13 cellular contexts compared by ENCODE assay signal in genomic region chr9:137460363-137461315, GRCh38. TPM values are rescaled to one million over a fixed set of nuclear protein-coding genes. Genes with fewer than 3 reads are reported as not detected.
DNase-seq lines count a peak whose midpoint lies in the region; ATAC-seq and TF ChIP-seq lines count a peak whose summit lies in the region.
"Had no signal": no experiment of that assay in that cellular context is flagged by ENCODE, and none has a peak within 500 bp of the region (broad histone marks: within the 10 kb centered on the region; RNA-seq: fewer than 3 reads in every experiment).

No MANE protein-coding gene starts in this region.

- peaks cover 14% of the 10 kb centered on the region for H3K4me1 ChIP-seq in mucosa of descending colon (ENCODE audit: low read depth)
- no peaks in the 10 kb centered on the region for H3K4me1 ChIP-seq in aorta (ENCODE audit: control insufficient read depth in 1 of 2, insufficient read depth in 2 of 2, low read length in 2 of 2)

- no peaks in the 10 kb centered on the region for H3K27me3 Mint-ChIP-seq in activated T-helper 17 cell treated with anti-CD3 and anti-CD28 coated beads, Interleukin-2, amount 50 U/mL, for 72 hours

- H3K36me3 Mint-ChIP-seq in activated T-helper 17 cell treated with anti-CD3 and anti-CD28 coated beads, Interleukin-2, amount 50 U/mL, for 72 hours (ENCODE audit: low read depth) = peaks cover 13% of the 10 kb centered on the region

- H3K27me3 ChIP-seq in aorta (ENCODE audit: control insufficient read depth in 1 of 2, insufficient read depth in 2 of 2, low read length in 1 of 2) = no peaks in the 10 kb centered on the region

- H3K9me3 ChIP-seq in mucosa of descending colon (no peaks in the 10 kb centered on the region), aorta (ENCODE audit: control insufficient read depth, low read length) (no peaks in the 10 kb centered on the region)

- no peak overlapping the region for H3K27ac Mint-ChIP-seq in activated T-helper 17 cell treated with anti-CD3 and anti-CD28 coated beads, Interleukin-2, amount 50 U/mL, for 72 hours

- 93 to 94% methylated on average over 31 of the region's 31 CpGs for WGBS in aorta, 2 donors

- H3K36me3 ChIP-seq in mucosa of descending colon (ENCODE audit: low read depth) (no peaks in the 10 kb centered on the region), aorta (ENCODE audit: control insufficient read depth in 1 of 2, insufficient read depth in 2 of 2, low read length in 1 of 2) (peaks cover 0 to under 1% of the 10 kb centered on the region in 2 donors)

- intact Hi-C loops in Right ventricle myocardium superior (cut with DNase I) (no loop called here), left ventricle myocardium superior (cut with micrococcal nuclease) (no loop called here), mucosa of descending colon (cut with DNase I, micrococcal nuclease) (no loop called here), aorta (cut with DNase I) (no loop called here)

- no peak for TF ChIP-seq CTCF in mucosa of descending colon (IDR thresholded peaks at IDR 0.05)

- no peak overlapping the region for H3K4me3 ChIP-seq in mucosa of descending colon
- no peak overlapping the region for H3K4me3 ChIP-seq in aorta (ENCODE audit: low read length in 2 of 2)

- H3K9me3 Mint-ChIP-seq in activated T-helper 17 cell treated with anti-CD3 and anti-CD28 coated beads, Interleukin-2, amount 50 U/mL, for 72 hours = no peaks in the 10 kb centered on the region
- H3K9me3 Mint-ChIP-seq: activated T-helper 2 cell treated with anti-CD3 and anti-CD28 coated beads, Interferon-gamma antibody, Interleukin-2, Interleukin-4, amounts not matched to agents 10 μg/mL and 5 μg/mL and 100 μg/mL, durations not matched to agents 14 hours and 24 hours and 36 hours had no signal

- H3K4me3 Mint-ChIP-seq in activated T-helper 17 cell treated with anti-CD3 and anti-CD28 coated beads, Interleukin-2, amount 50 U/mL, for 72 hours = peak overlapping the region; percentile 60

- ATAC-seq in Right ventricle myocardium superior (ENCODE audit: poor library complexity) = no peak
- no peak for ATAC-seq in left ventricle myocardium superior
- ATAC-seq in activated T-helper 17 cell treated with anti-CD3 and anti-CD28 coated beads, Interleukin-2, amount 50 U/mL, for 72 hours (replicated peaks) = no peak
- ATAC-seq in mucosa of descending colon = no peak
- ATAC-seq in aorta (ENCODE audit: low FRiP score) = no peak
- ATAC-seq in GM21529 (IDR thresholded peaks at IDR 0.05; ENCODE audit: unreplicated experiment) = no peak

- no peaks in the 10 kb centered on the region for H3K4me1 Mint-ChIP-seq in activated T-helper 17 cell treated with anti-CD3 and anti-CD28 coated beads, Interleukin-2, amount 50 U/mL, for 72 hours

- H3K27ac ChIP-seq in aorta (ENCODE audit: low read depth in 1 of 2, low read length in 2 of 2) = no peak overlapping the region

- peak; percentile 38 for DNase-seq in Right ventricle myocardium superior
- no peak for DNase-seq in left ventricle myocardium superior
- DNase-seq in mucosa of descending colon = peak; percentile 17 to 62 (median 49)
- peak; percentile 53 to 72 for DNase-seq in aorta
- DNase-seq in activated gamma-delta T cell treated with Interleukin-2 at 50 U/mL for 16 hours = no peak
- no peak for DNase-seq in HuH-7.5 (ENCODE audit: low spot score)
- DNase-seq: AML-193, caudate nucleus, NCI-H187 treated with DMSO at 0.1 percent for 48 hours, NCI-H82 had no signal

RNA-seq across cellular contexts. Expression of gene NSMF, which starts 1.5 kb away (rescaled TPM):
- total RNA-seq in Right ventricle myocardium superior (10.0 TPM), left ventricle myocardium superior (10.2 TPM), mucosa of descending colon (10 to 100 TPM; 30.1 to 48.0 (median 43.4) TPM), aorta (10 to 100 TPM; 76.8 to 78.2 TPM)
- 10 to 100 TPM; 26.6 to 35.5 TPM for total RNA-seq in activated T-helper 17 cell treated with anti-CD3 and anti-CD28 coated beads, Interleukin-2, amount 50 U/mL, for 72 hours
- 100 to 1,000 TPM in 1 of 2 donors, 10 to 100 TPM in 1; 75.5 to 154 TPM for polyA plus RNA-seq in aorta

RNA-seq across cellular contexts. Expression of gene ENTPD8, which starts 19.5 kb away (rescaled TPM):
- total RNA-seq in Right ventricle myocardium superior = not detected
- not detected for total RNA-seq in left ventricle myocardium superior
- total RNA-seq in activated T-helper 17 cell treated with anti-CD3 and anti-CD28 coated beads, Interleukin-2, amount 50 U/mL, for 72 hours = not detected
- 100 to 1,000 TPM in 1 of 3 donors, 10 to 100 TPM in 2; 36.7 to 127 (median 74.8) TPM for total RNA-seq in mucosa of descending colon
- not detected for total RNA-seq in aorta
- polyA plus RNA-seq in aorta = 1 to 10 TPM in 1 of 2 donors, not detected in 1; 3.1 TPM
- total RNA-seq: activated T-helper 2 cell treated with anti-CD3 and anti-CD28 coated beads, Interferon-gamma antibody, Interleukin-2, Interleukin-4, amounts not matched to agents 10 μg/mL and 5 μg/mL and 100 μg/mL, durations not matched to agents 14 hours and 24 hours and 36 hours had no signal

RNA-seq across cellular contexts. Expression of gene NOXA1, which starts 37.4 kb away (rescaled TPM):
- total RNA-seq in Right ventricle myocardium superior (1.7 TPM), left ventricle myocardium superior (1.9 TPM), mucosa of descending colon (10 to 100 TPM; 18.0 to 41.5 (median 27.2) TPM), aorta (1 to 10 TPM; 4.1 to 8.5 TPM)
- total RNA-seq in activated T-helper 17 cell treated with anti-CD3 and anti-CD28 coated beads, Interleukin-2, amount 50 U/mL, for 72 hours = under 1 TPM; 0.39 to 0.58 TPM
- 10 to 100 TPM in 1 of 2 donors, 1 to 10 TPM in 1; 2.9 to 12.6 TPM for polyA plus RNA-seq in aorta

RNA-seq across cellular contexts. Expression of gene EXD3, which starts 37.7 kb away (rescaled TPM):
- total RNA-seq in Right ventricle myocardium superior = 6.9 TPM
- 8.3 TPM for total RNA-seq in left ventricle myocardium superior
- total RNA-seq in activated T-helper 17 cell treated with anti-CD3 and anti-CD28 coated beads, Interleukin-2, amount 50 U/mL, for 72 hours = 1 to 10 TPM; 8.8 to 10.0 TPM
- total RNA-seq in mucosa of descending colon = 10 to 100 TPM; 39.4 to 56.7 (median 40.1) TPM
- 10 to 100 TPM; 21.9 to 38.2 TPM for total RNA-seq in aorta
- 10 to 100 TPM; 15.9 to 96.8 TPM for polyA plus RNA-seq in aorta

Comparison
In these comparisons a context has a peak if more than half of its experiments do, and no peak if none do; other contexts are left out.
1. DNase-seq: peak in Right ventricle myocardium superior (single experiment), mucosa of descending colon (3 of 3) and aorta (2 of 2); none in left ventricle myocardium superior (single experiment), activated gamma-delta T cell treated with Interleukin-2 at 50 U/mL for 16 hours (single experiment) and HuH-7.5 (single experiment).
2. RNA of gene ENTPD8, which starts 19.5 kb away (total RNA-seq): 36.7 to 127 TPM in mucosa of descending colon; not detected in aorta, not detected in Right ventricle myocardium superior (single experiment), not detected in left ventricle myocardium superior (single experiment) and not detected in activated T-helper 17 cell treated with anti-CD3 and anti-CD28 coated beads, Interleukin-2, amount 50 U/mL, for 72 hours; every median in the first group is over 10 times any median in the second.